Comparison of ENCODE assay signal across 26 cellular contexts in the genomic region with DNA sequence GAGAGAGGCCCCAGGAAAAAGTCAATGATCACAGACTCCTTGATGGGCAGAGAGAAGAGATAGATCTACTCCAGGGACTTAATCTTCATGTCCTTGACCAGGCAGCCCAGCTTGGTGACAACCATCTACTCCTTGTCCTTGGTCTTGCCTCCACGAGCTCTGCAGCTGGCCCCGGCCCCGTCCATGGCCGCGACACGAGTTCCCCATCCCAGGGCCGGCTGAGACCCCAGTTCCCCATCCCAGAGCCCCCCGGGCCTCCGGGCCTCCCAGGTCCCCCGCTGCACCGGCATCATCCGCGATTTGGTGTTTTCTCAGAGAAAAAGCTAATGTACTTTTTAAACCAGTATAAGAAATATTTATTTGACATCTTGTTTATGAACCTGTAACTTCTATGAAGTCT. TPM values are rescaled to one million over a fixed set of nuclear protein-coding genes. Genes with fewer than 3 reads are reported as not detected.
A peak's percentile ranks its signal among the peaks of the same experiment; 100 is the strongest.
DNase-seq lines count a peak whose midpoint lies in the region; ATAC-seq, FAIRE-seq and TF ChIP-seq lines count a peak whose summit lies in the region.
"Had no signal": no experiment of that assay in that cellular context is flagged by ENCODE, and none has a peak within 500 bp of the region (broad histone marks: within the 10 kb centered on the region; RNA-seq: fewer than 3 reads in every experiment).

No MANE protein-coding gene starts in this region.

- H3K27ac ChIP-seq in sigmoid colon (no peak overlapping the region), vagina (no peak overlapping the region)
- H3K27ac ChIP-seq: 22Rv1, A549, BLaER1 had no signal

- ATAC-seq in Right ventricle myocardium inferior: no peak
- ATAC-seq in Right ventricle myocardium superior (ENCODE audit: poor library complexity): no peak
- ATAC-seq in GM19455 (IDR thresholded peaks at IDR 0.05; ENCODE audit: unreplicated experiment): no peak
- ATAC-seq: A549, GM12878 had no signal

- TF ChIP-seq CTCF in chondrocyte (IDR thresholded peaks at IDR 0.05): no peak
- no peak for TF ChIP-seq CTCF in sigmoid colon (IDR thresholded peaks at IDR 0.05)
- TF ChIP-seq CTCF in vagina (IDR thresholded peaks at IDR 0.05): no peak

- H3K27ac Mint-ChIP-seq in chondrocyte (ENCODE audit: unreplicated experiment): no peak overlapping the region
- H3K27ac Mint-ChIP-seq: CD4-positive, alpha-beta memory T cell; CD4-positive, CD25-positive, alpha-beta regulatory T cell had no signal

- no peak for TF ChIP-seq POLR2A in sigmoid colon (IDR thresholded peaks at IDR 0.05)
- TF ChIP-seq POLR2A in vagina (IDR thresholded peaks at IDR 0.05): no peak
- no peak for TF ChIP-seq POLR2A in GM12892 (IDR thresholded peaks at IDR 0.05; ENCODE audit: low read depth, low read length)

- 96 to 97% methylated on average over 13 of the region's 13 CpGs for WGBS in sigmoid colon, 2 donors

- peaks cover 29% of the 10 kb centered on the region for H3K4me1 Mint-ChIP-seq in chondrocyte (ENCODE audit: low read depth)

- no peak overlapping the region for H3K4me3 ChIP-seq in sigmoid colon
- no peak overlapping the region for H3K4me3 ChIP-seq in vagina
- H3K4me3 ChIP-seq: A549, BLaER1, GM12878 had no signal

- H3K9me3 ChIP-seq in sigmoid colon (no peaks in the 10 kb centered on the region), vagina (no peaks in the 10 kb centered on the region)
- H3K9me3 ChIP-seq: A549, BE2C, BLaER1 had no signal

- H3K4me3 Mint-ChIP-seq in chondrocyte (ENCODE audit: unreplicated experiment): no peak overlapping the region
- H3K4me3 Mint-ChIP-seq: CD4-positive, alpha-beta memory T cell had no signal

- no peak for FAIRE-seq in GM12892 (lab: Jason Lieb, UNC)
- FAIRE-seq: A549, GM12878, GM19239 had no signal

- H3K9me3 Mint-ChIP-seq in chondrocyte (ENCODE audit: low read depth): no peaks in the 10 kb centered on the region
- H3K9me3 Mint-ChIP-seq: CD4-positive, alpha-beta memory T cell had no signal

- peaks cover 0 to 20% (median 16%) of the 10 kb centered on the region in 4 donors for H3K4me1 ChIP-seq in sigmoid colon
- peaks cover 16% of the 10 kb centered on the region for H3K4me1 ChIP-seq in vagina
- H3K4me1 ChIP-seq: BE2C had no signal

- intact Hi-C loops in Right ventricle myocardium inferior (cut with DNase I) (no loop called here), Right ventricle myocardium superior (cut with DNase I) (no loop called here), sigmoid colon (cut with DNase I) (loop anchor here (10.0 kb wide), 1 partner anchor 90 kb away; no protein-coding TSS in a partner anchor), vagina (cut with DNase I) (no loop called here)

- H3K36me3 ChIP-seq in sigmoid colon: peaks cover 0 to 15% (median 0%) of the 10 kb centered on the region in 4 donors
- no peaks in the 10 kb centered on the region for H3K36me3 ChIP-seq in vagina
- H3K36me3 ChIP-seq: BE2C had no signal

- H3K36me3 Mint-ChIP-seq in chondrocyte (ENCODE audit: low read depth): no peaks in the 10 kb centered on the region
- H3K36me3 Mint-ChIP-seq: CD4-positive, CD25-positive, alpha-beta regulatory T cell had no signal

- peak; percentile 57 for DNase-seq in Right ventricle myocardium inferior (ENCODE audit: missing footprints)
- no peak for DNase-seq in Right ventricle myocardium superior
- peak; percentile 86 for DNase-seq in chondrocyte (ENCODE audit: low spot score)
- DNase-seq in sigmoid colon: peak; percentile 60
- DNase-seq in vagina (ENCODE audit: extremely low spot score in 2 of 2): no peak
- DNase-seq in GM12892 (ENCODE audit: insufficient read length): no peak
- DNase-seq: AML-193; BE2C; C1 segment of cervical spinal cord; CD4-positive, alpha-beta memory T cell; CD4-positive, CD25-positive, alpha-beta regulatory T cell; CD8-positive, alpha-beta memory T cell; COR-L47; DMS 273 treated with DMSO at 0.1 percent for 48 hours; DMS153; DMS53; DMS79; DND-41; EL; GDM1 had no signal

- no peaks in the 10 kb centered on the region for H3K27me3 ChIP-seq in sigmoid colon
- H3K27me3 ChIP-seq in vagina: no peaks in the 10 kb centered on the region
- H3K27me3 ChIP-seq: BE2C, BLaER1 had no signal

- no peak for TF ChIP-seq EP300 in sigmoid colon (IDR thresholded peaks at IDR 0.05)

- no peaks in the 10 kb centered on the region for H3K27me3 Mint-ChIP-seq in chondrocyte (ENCODE audit: low read depth)
- H3K27me3 Mint-ChIP-seq: CD4-positive, alpha-beta memory T cell; CD8-positive, alpha-beta memory T cell had no signal

RNA-seq across cellular contexts. Expression of a gene that starts 2.5 kb away (rescaled TPM):
- total RNA-seq in Right ventricle myocardium inferior (27.0 TPM), Right ventricle myocardium superior (23.6 TPM), chondrocyte (35.6 to 46.2 TPM (median 38.2 TPM) in 3 replicates), sigmoid colon (10 to 100 TPM; 11.4 to 18.3 (median 12.4) TPM), vagina (5.6 TPM)
- polyA plus RNA-seq in sigmoid colon: 1 to 10 TPM; 5.4 to 8.0 (median 7.9) TPM
- polyA plus RNA-seq in GM12892 (2012; ENCODE audit: missing spikeins): 10.7 TPM

RNA-seq across cellular contexts. Expression of a gene that starts 31.2 kb away (rescaled TPM):
- 5.1 TPM for total RNA-seq in Right ventricle myocardium inferior
- 4.4 TPM for total RNA-seq in Right ventricle myocardium superior
- total RNA-seq in chondrocyte: 6.6 to 10.1 TPM (median 9.2 TPM) in 3 replicates
- 10 to 100 TPM in 3 of 4 donors, 1 to 10 TPM in 1; 4.6 to 19.4 (median 12.6) TPM for total RNA-seq in sigmoid colon
- polyA plus RNA-seq in sigmoid colon: 1 to 10 TPM; 5.8 to 9.6 (median 7.9) TPM
- 7.9 TPM for total RNA-seq in vagina
- 5.0 TPM for polyA plus RNA-seq in GM12892 (2012; ENCODE audit: missing spikeins)

Comparison
In these comparisons a context has a peak if more than half of its experiments do, and no peak if none do; other contexts are left out.
1. DNase-seq: peak in Right ventricle myocardium inferior (single experiment), chondrocyte (single experiment) and sigmoid colon (single experiment); none in Right ventricle myocardium superior (single experiment), vagina (0 of 2) and GM12892 (single experiment).